ENCODE assay signal across 8 cellular contexts in genomic region chr3:152056073-152056472, GRCh38.
"Had no signal": no experiment of that assay in that cellular context is flagged by ENCODE, and none has a peak within 500 bp of the region (broad histone marks: within the 10 kb centered on the region; RNA-seq: fewer than 3 reads in every experiment).

No MANE protein-coding gene starts in this region.

- FAIRE-seq: H1, H54, HepG2 had no signal

- ATAC-seq: GM23338, HepG2 had no signal

- DNase-seq: H9, HCEC 1CT, HFFc6, KBM-7 had no signal

- H3K4me3 ChIP-seq: GM23338 had no signal
